Comparison of ENCODE assay signal across 26 cellular contexts in the genomic region with DNA sequence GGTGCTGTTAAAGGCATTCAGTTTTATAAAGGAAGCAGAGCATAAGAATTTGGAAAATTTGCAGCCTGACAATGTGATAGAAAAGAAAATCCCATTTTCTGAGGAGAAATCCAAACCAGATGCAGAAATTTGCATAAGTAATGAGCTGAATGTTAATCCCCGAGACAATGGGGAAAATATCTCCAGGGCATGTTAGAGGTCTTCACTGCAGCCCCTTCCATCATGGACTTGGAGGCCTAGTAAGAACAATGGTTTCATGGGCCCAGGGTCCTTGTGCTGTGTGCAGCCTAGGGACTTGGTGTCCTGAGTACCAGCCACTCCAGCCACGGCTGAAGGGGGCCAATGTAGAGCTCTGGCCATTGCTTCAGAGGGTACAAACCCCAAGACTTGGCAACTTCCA.
"Had no signal": no experiment of that assay in that cellular context is flagged by ENCODE, and none has a peak within 500 bp of the region (broad histone marks: within the 10 kb centered on the region; RNA-seq: fewer than 3 reads in every experiment).

No MANE protein-coding gene starts in this region.

- H3K4me2 ChIP-seq: neural progenitor cell had no signal

- H3K79me2 ChIP-seq: parathyroid adenoma had no signal

- H3K27me3 ChIP-seq: neural progenitor cell, ovary, right lobe of liver, sigmoid colon, stomach, thyroid gland, tibial nerve, upper lobe of left lung, vagina had no signal

- DNase-seq: natural killer cell; occipital lobe; ovary; posterior cingulate gyrus; psoas muscle; right cardiac atrium; right lobe of liver; sigmoid colon; small intestine; stimulated activated CD4-positive, alpha-beta T cell treated with anti-CD3 and anti-CD28 coated beads, Interleukin-15, amount 100 ng/mL, for 24 hours; stimulated activated CD4-positive, alpha-beta T cell treated with anti-CD3 and anti-CD28 coated beads, Interleukin-2, amount 100 ng/mL, for 24 hours; stimulated activated CD4-positive, alpha-beta T cell treated with anti-CD3 and anti-CD28 coated beads, Interleukin-2, amount 100 ng/mL, for 48 hours; stimulated activated CD4-positive, alpha-beta T cell treated with anti-CD3 and anti-CD28 coated beads, Interleukin-4, amount 100 ng/mL, for 24 hours; stimulated activated naive B cell treated with anti-CD40 and anti-IgM and Interleukin-4, amounts not matched to agents 10 μg/mL and 1 μg/mL and 100 μg/mL, for 72 hours; stimulated activated naive CD4-positive, alpha-beta T cell treated with Interleukin-2 at 50 U/mL for 16 hours; stomach; thyroid gland; trophoblast cell; upper lobe of left lung had no signal

- FAIRE-seq: small intestine, urothelium cell line had no signal

- H2AFZ ChIP-seq: neural progenitor cell, parathyroid adenoma had no signal

- H3K4me1 ChIP-seq: neural progenitor cell, parathyroid adenoma, psoas muscle, right lobe of liver, upper lobe of left lung, vagina had no signal

- H3K36me3 ChIP-seq: neural progenitor cell, ovary, right lobe of liver, sigmoid colon, stomach, thoracic aorta, thyroid gland, tibial nerve, upper lobe of left lung, vagina had no signal

- H3K9ac ChIP-seq: neural progenitor cell, parathyroid adenoma had no signal

- ATAC-seq: natural killer cell; psoas muscle; right cardiac atrium; right lobe of liver; stimulated activated effector memory CD8-positive, alpha-beta T cell treated with anti-CD3 and anti-CD28 coated beads, Interleukin-12 subunit alpha, Interleukin-12 subunit beta, amount 100 ng/mL, for 72 hours; stimulated activated naive B cell treated with anti-CD40 and anti-IgM and Interleukin-4, amounts not matched to agents 10 μg/mL and 1 μg/mL and 100 μg/mL, for 72 hours had no signal

- H3K9me3 ChIP-seq: ovary, psoas muscle, right lobe of liver, sigmoid colon, stomach, thoracic aorta, thyroid gland, tibial nerve, upper lobe of left lung, vagina had no signal

- H3K27ac ChIP-seq: neural progenitor cell, ovary, parathyroid adenoma, psoas muscle, right lobe of liver, sigmoid colon, stomach, thoracic aorta, thyroid gland, tibial nerve, upper lobe of left lung, vagina had no signal

- H3K4me3 ChIP-seq: neural progenitor cell, ovary, psoas muscle, right lobe of liver, sigmoid colon, stomach, thoracic aorta, thyroid gland, tibial nerve, upper lobe of left lung, vagina had no signal
